Comparison of ENCODE assay signal across 26 cellular contexts in genomic region chr1:54502342-54502741, GRCh38. TPM values are rescaled to one million over a fixed set of nuclear protein-coding genes. Genes with fewer than 3 reads are reported as not detected.
"Had no signal": no experiment of that assay in that cellular context is flagged by ENCODE, and none has a peak within 500 bp of the region (broad histone marks: within the 10 kb centered on the region; RNA-seq: fewer than 3 reads in every experiment).

No MANE protein-coding gene starts in this region.

- H3K36me3 ChIP-seq: breast epithelium, esophagus muscularis mucosa, thyroid gland had no signal

- H3K27me3 ChIP-seq: breast epithelium, hepatocyte had no signal

- H3K9me3 ChIP-seq: breast epithelium, esophagus muscularis mucosa, thyroid gland had no signal

- H3K4me2 ChIP-seq: hepatocyte had no signal

- H2AFZ ChIP-seq: hepatocyte had no signal

- H3K4me1 Mint-ChIP-seq: central memory CD8-positive, alpha-beta T cell had no signal

- H3K4me3 ChIP-seq: breast epithelium, dorsolateral prefrontal cortex, esophagus muscularis mucosa, hepatocyte, thyroid gland had no signal

- H3K36me3 Mint-ChIP-seq: activated naive CD8-positive, alpha-beta T cell treated with anti-CD3 and anti-CD28 coated beads for 36 hours; T-cell had no signal

- H3K27ac ChIP-seq: breast epithelium, dorsolateral prefrontal cortex, esophagus muscularis mucosa, hepatocyte, thyroid gland, VCaP had no signal

- DNase-seq: activated CD4-positive, alpha-beta T cell treated with anti-CD3 and anti-CD28 coated beads, Interleukin-2, amount 50 U/mL, for 1 hour; activated CD4-positive, CD25-positive, alpha-beta regulatory T cell treated with anti-CD3 and anti-CD28 coated beads, Interleukin-2, amount 50 U/mL, for 72 hours; activated CD8-positive, alpha-beta memory T cell treated with anti-CD3 and anti-CD28 coated beads for 24 hours; activated CD8-positive, alpha-beta memory T cell treated with anti-CD3 and anti-CD28 coated beads, Interleukin-2, amount 50 U/mL, for 4 hours; activated naive CD4-positive, alpha-beta T cell treated with Interleukin-2 at 50 U/mL for 16 hours; activated naive CD8-positive, alpha-beta T cell treated with anti-CD3 and anti-CD28 coated beads for 36 hours; activated T-cell treated with anti-CD3 and anti-CD28 coated beads, Interleukin-2, amount 50 U/mL, for 4 hours; dorsolateral prefrontal cortex; effector memory CD8-positive, alpha-beta T cell; glutamatergic neuron; left ventricle myocardium superior; mammary epithelial cell; midbrain; stimulated activated CD4-positive, alpha-beta T cell treated with anti-CD3 and anti-CD28 coated beads, Interleukin-2, amount 100 ng/mL, for 48 hours; stimulated activated CD8-positive, alpha-beta memory T cell treated with anti-CD3 and anti-CD28 coated beads, Interleukin-4, amount 100 ng/mL, for 48 hours; stimulated activated naive CD4-positive, alpha-beta T cell; T-cell; thyroid gland had no signal

- H3K27ac Mint-ChIP-seq: activated naive CD8-positive, alpha-beta T cell treated with anti-CD3 and anti-CD28 coated beads for 36 hours; effector memory CD8-positive, alpha-beta T cell; T-cell; T-helper 2 cell treated with Interferon-gamma antibody and Interleukin-4, amounts not matched to agents 5 μg/mL and 100 μg/mL, for 36 hours had no signal

- ATAC-seq: activated T-cell treated with anti-CD3 and anti-CD28 coated beads, Interleukin-2, amount 50 U/mL, for 4 hours; effector memory CD8-positive, alpha-beta T cell; left ventricle myocardium superior; sciatic nerve; T-cell had no signal

- H3K4me3 Mint-ChIP-seq: activated naive CD8-positive, alpha-beta T cell treated with anti-CD3 and anti-CD28 coated beads for 36 hours; activated T-cell treated with anti-CD3 and anti-CD28 coated beads, Interleukin-2, amount 50 U/mL, for 4 hours; central memory CD8-positive, alpha-beta T cell; effector memory CD8-positive, alpha-beta T cell; T-cell; T-helper 2 cell treated with Interferon-gamma antibody and Interleukin-4, amounts not matched to agents 5 μg/mL and 100 μg/mL, for 36 hours had no signal

- H3K9me3 Mint-ChIP-seq: activated naive CD8-positive, alpha-beta T cell treated with anti-CD3 and anti-CD28 coated beads for 36 hours; activated T-cell treated with anti-CD3 and anti-CD28 coated beads, Interleukin-2, amount 50 U/mL, for 4 hours; central memory CD8-positive, alpha-beta T cell; effector memory CD8-positive, alpha-beta T cell; T-cell; T-helper 2 cell treated with Interferon-gamma antibody and Interleukin-4, amounts not matched to agents 5 μg/mL and 100 μg/mL, for 36 hours had no signal

RNA-seq across cellular contexts. Expression of gene ACOT11, which starts 45.7 kb away (rescaled TPM):
- polyA plus RNA-seq: neural cell had no signal
